11 cellular contexts compared by ENCODE assay signal in the genomic region with DNA sequence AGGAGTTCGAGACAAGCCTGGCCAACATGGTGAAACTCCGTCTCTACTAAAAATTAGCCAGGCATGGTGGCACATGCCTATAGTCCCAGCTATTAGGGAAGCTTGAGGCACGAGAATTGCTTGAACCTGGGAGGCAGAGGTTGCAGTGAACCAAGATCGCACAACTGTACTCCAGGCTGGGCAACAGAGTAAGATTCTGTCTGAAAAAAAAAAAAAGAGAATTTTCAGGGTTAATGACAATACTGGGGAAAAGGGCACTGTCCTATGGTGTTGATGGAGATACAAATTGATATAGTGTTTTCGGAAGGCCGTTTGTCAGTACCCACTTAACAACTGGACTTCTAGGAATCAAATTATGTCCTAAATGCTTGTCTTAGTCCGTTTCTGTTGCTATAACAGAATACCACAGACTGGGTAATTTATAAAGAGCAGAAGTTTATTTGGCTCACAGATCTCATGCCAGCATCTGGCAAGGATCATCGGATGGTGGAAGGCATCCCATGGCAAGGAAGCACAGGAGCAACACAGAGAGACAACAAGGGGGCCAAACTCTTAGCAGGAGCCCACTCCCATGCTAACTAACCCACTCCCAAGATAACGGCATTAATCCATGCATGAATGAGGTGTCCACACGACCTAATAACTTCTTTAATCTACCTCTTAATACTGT.
"Had no signal": no experiment of that assay in that cellular context is flagged by ENCODE, and none has a peak within 500 bp of the region (broad histone marks: within the 10 kb centered on the region; RNA-seq: fewer than 3 reads in every experiment).

No MANE protein-coding gene starts in this region.

- H3K4me3 Mint-ChIP-seq: naive thymus-derived CD4-positive, alpha-beta T cell had no signal

- ATAC-seq: esophagus mucosa; heart left ventricle; left colon; naive thymus-derived CD4-positive, alpha-beta T cell; sciatic nerve had no signal

- H3K4me1 Mint-ChIP-seq: naive thymus-derived CD4-positive, alpha-beta T cell had no signal

- DNase-seq: effector memory CD4-positive, alpha-beta T cell; heart left ventricle; hippocampal formation; left colon; mesendoderm; naive thymus-derived CD4-positive, alpha-beta T cell; posterior cingulate gyrus; stimulated activated naive CD4-positive, alpha-beta T cell treated with Interleukin-2 at 50 U/mL for 16 hours; trophoblast cell had no signal

- H3K27ac Mint-ChIP-seq: naive thymus-derived CD4-positive, alpha-beta T cell had no signal

- H3K36me3 Mint-ChIP-seq: naive thymus-derived CD4-positive, alpha-beta T cell had no signal
